In the genomic region with DNA sequence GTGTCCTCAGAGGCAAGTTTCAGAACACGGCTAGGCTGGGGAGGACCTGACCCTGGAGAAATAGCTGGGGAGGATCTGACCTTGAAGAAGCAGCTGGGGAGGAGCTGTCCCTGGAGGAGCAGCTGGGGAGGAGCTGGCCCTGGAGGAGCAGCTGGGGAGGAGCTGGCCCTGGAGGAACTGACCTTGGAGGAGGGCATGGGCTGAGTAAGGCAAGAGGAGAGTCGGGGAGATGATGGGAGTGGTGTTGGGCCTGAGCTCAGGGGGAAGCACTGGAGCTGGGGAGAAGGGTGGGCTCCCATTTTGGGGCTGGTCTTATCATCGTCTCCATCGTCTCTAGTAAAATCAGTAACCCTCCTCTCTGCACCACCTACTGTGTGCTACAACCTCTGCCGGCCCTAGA, we compare ENCODE assay signal across 23 cellular contexts.
"Had no signal": no experiment of that assay in that cellular context is flagged by ENCODE, and none has a peak within 500 bp of the region (broad histone marks: within the 10 kb centered on the region; RNA-seq: fewer than 3 reads in every experiment).

No MANE protein-coding gene starts in this region.

- H3K9me3 ChIP-seq: SJSA1 had no signal

- H3K36me3 Mint-ChIP-seq: IgD-negative memory B cell had no signal

- ATAC-seq: K562 had no signal

- H3K4me2 ChIP-seq: KMS-11 had no signal

- H3K36me3 ChIP-seq: SJSA1 had no signal

- DNase-seq: Kasumi-1, MM.1S, NCI-H1092 treated with DMSO at 0.1 percent for 48 hours, NCI-H1436, NCI-H187, NCI-H2029, NCI-H2081 treated with DMSO at 0.1 percent for 48 hours, NCI-H2171, NCI-H226, NCI-H446, NCI-H510A, NCI-H524 treated with DMSO at 0.1 percent for 48 hours, NCI-H69, NCI-H774, Right ventricle myocardium superior, RPMI8226, SIG-M5 had no signal

- H3K27ac ChIP-seq: HL-60, KMS-11, SJSA1, SK-N-MC had no signal

- H3K4me3 Mint-ChIP-seq: IgD-negative memory B cell had no signal

- H3K4me1 ChIP-seq: SJSA1 had no signal

- H3K9ac ChIP-seq: KMS-11 had no signal

- H3K27ac Mint-ChIP-seq: IgD-negative memory B cell had no signal

- H3K4me3 ChIP-seq: K562, SJSA1, SK-N-MC had no signal
